ENCODE assay signal across 8 cellular contexts in genomic region chr21:38806942-38807284, GRCh38. TPM values are rescaled to one million over a fixed set of nuclear protein-coding genes. Genes with fewer than 3 reads are reported as not detected.
DNase-seq lines count a peak whose midpoint lies in the region; ATAC-seq and TF ChIP-seq lines count a peak whose summit lies in the region.

No MANE protein-coding gene starts in this region.

- CTCF ChIA-PET in AG04449 (lab: Yijun Ruan, JAX) = interaction anchor here (1.0 to 3.1 kb wide), 7 partner anchors 9 to 331 kb away, joined by 3 to 16 read pairs (median 5); no protein-coding TSS in a partner anchor
- CTCF ChIA-PET in activated CD8-positive, alpha-beta T cell treated with anti-CD3 and anti-CD28 coated beads, Interleukin-2, amount 10 ng/mL, durations not matched to agents 7 days and 5 days (lab: Charles Lee) = interaction anchor here (0.7 to 3.5 kb wide), 6 partner anchors 34 to 331 kb away, joined by 3 to 17 read pairs (median 4); no protein-coding TSS in a partner anchor

- H3K36me3 Mint-ChIP-seq in HFFc6 (ENCODE audit: low read depth) = peaks cover 33% of the 10 kb centered on the region
- H3K36me3 Mint-ChIP-seq in activated CD8-positive, alpha-beta T cell treated with anti-CD3 and anti-CD28 coated beads, Interleukin-2, amount 10 ng/mL, durations not matched to agents 7 days and 5 days (ENCODE audit: low read depth) = peaks cover 31% of the 10 kb centered on the region

- no peak for ATAC-seq in activated CD8-positive, alpha-beta T cell treated with anti-CD3 and anti-CD28 coated beads, Interleukin-2, amount 10 ng/mL, durations not matched to agents 7 days and 5 days
- no peak for ATAC-seq in stimulated activated naive CD8-positive, alpha-beta T cell treated with anti-CD3 and anti-CD28 coated beads, Interleukin-15, amount 100 ng/mL, for 72 hours
- ATAC-seq in HG02588 (IDR thresholded peaks at IDR 0.05; ENCODE audit: unreplicated experiment) = no peak

- POLR2A ChIA-PET in AG04449 (lab: Yijun Ruan, JAX) = interaction anchor here (1.0 to 1.2 kb wide), 2 partner anchors 51 to 82 kb away, joined by 3 to 4 read pairs; no protein-coding TSS in a partner anchor
- POLR2A ChIA-PET in activated CD8-positive, alpha-beta T cell treated with anti-CD3 and anti-CD28 coated beads, Interleukin-2, amount 10 ng/mL, durations not matched to agents 7 days and 5 days (lab: Charles Lee) = interaction anchor here (1.1 to 1.3 kb wide), 2 partner anchors 19 to 40 kb away, joined by 3 to 5 read pairs; no protein-coding TSS in a partner anchor

- DNase-seq in AG04449 (ENCODE audit: low read depth, low spot score) (no peak), HFFc6 (peak; percentile 37), NCI-H187 treated with DMSO at 0.1 percent for 48 hours (lab: John Stamatoyannopoulos, UW) (no peak), NCI-H2029 (lab: John Stamatoyannopoulos, UW) (no peak)
- DNase-seq in activated CD8-positive, alpha-beta T cell treated with anti-CD3 and anti-CD28 coated beads, Interleukin-2, amount 10 ng/mL, durations not matched to agents 7 days and 5 days = no peak
- no peak for DNase-seq in stimulated activated naive CD8-positive, alpha-beta T cell treated with anti-CD3 and anti-CD28 coated beads, Interleukin-15, amount 100 ng/mL, for 72 hours

- H3K4me1 Mint-ChIP-seq in HFFc6 (ENCODE audit: low read depth) = peaks cover 69% of the 10 kb centered on the region
- peaks cover 36% of the 10 kb centered on the region for H3K4me1 Mint-ChIP-seq in activated CD8-positive, alpha-beta T cell treated with anti-CD3 and anti-CD28 coated beads, Interleukin-2, amount 10 ng/mL, durations not matched to agents 7 days and 5 days (ENCODE audit: low read depth)
- peaks cover 46% of the 10 kb centered on the region for H3K4me1 Mint-ChIP-seq in stimulated activated naive CD8-positive, alpha-beta T cell treated with anti-CD3 and anti-CD28 coated beads, Interleukin-15, amount 100 ng/mL, for 72 hours

- H3K27ac Mint-ChIP-seq in HFFc6 = peak overlapping the region; percentile 84
- H3K27ac Mint-ChIP-seq in activated CD8-positive, alpha-beta T cell treated with anti-CD3 and anti-CD28 coated beads, Interleukin-2, amount 10 ng/mL, durations not matched to agents 7 days and 5 days = peak overlapping the region; percentile 51
- H3K27ac Mint-ChIP-seq in stimulated activated naive CD8-positive, alpha-beta T cell treated with anti-CD3 and anti-CD28 coated beads, Interleukin-15, amount 100 ng/mL, for 72 hours = peak overlapping the region; percentile 96 to 97

- H3K4me3 ChIP-seq in AG04449 (ENCODE audit: low read depth, low read length) (peak overlapping the region; percentile 80), iPS-11a (ENCODE audit: low read depth, low read length) (peak overlapping the region; percentile 73)

- TF ChIP-seq CTCF in AG04449 (IDR thresholded peaks at IDR 0.05; ENCODE audit: insufficient read depth, low read length, missing control alignments) (no peak), HFFc6 (IDR thresholded peaks at IDR 0.05) (no peak)

- peaks cover 2% of the 10 kb centered on the region; the same call in 1 of the 2 replicates for H3K27me3 Mint-ChIP-seq in HFFc6 (ENCODE audit: insufficient read depth)
- H3K27me3 Mint-ChIP-seq in activated CD8-positive, alpha-beta T cell treated with anti-CD3 and anti-CD28 coated beads, Interleukin-2, amount 10 ng/mL, durations not matched to agents 7 days and 5 days (ENCODE audit: low read depth) = no peaks in the 10 kb centered on the region
- no peaks in the 10 kb centered on the region for H3K27me3 Mint-ChIP-seq in stimulated activated naive CD8-positive, alpha-beta T cell treated with anti-CD3 and anti-CD28 coated beads, Interleukin-15, amount 100 ng/mL, for 72 hours

- no peaks in the 10 kb centered on the region for H3K9me3 Mint-ChIP-seq in HFFc6
- H3K9me3 Mint-ChIP-seq in activated CD8-positive, alpha-beta T cell treated with anti-CD3 and anti-CD28 coated beads, Interleukin-2, amount 10 ng/mL, durations not matched to agents 7 days and 5 days (ENCODE audit: insufficient read depth) = no peaks in the 10 kb centered on the region
- H3K9me3 Mint-ChIP-seq in stimulated activated naive CD8-positive, alpha-beta T cell treated with anti-CD3 and anti-CD28 coated beads, Interleukin-15, amount 100 ng/mL, for 72 hours = peaks cover 0 to 5% of the 10 kb centered on the region in 2 donors

- peak overlapping the region; percentile 92 for H3K4me3 Mint-ChIP-seq in HFFc6
- peak overlapping the region; percentile 76 for H3K4me3 Mint-ChIP-seq in activated CD8-positive, alpha-beta T cell treated with anti-CD3 and anti-CD28 coated beads, Interleukin-2, amount 10 ng/mL, durations not matched to agents 7 days and 5 days
- H3K4me3 Mint-ChIP-seq in stimulated activated naive CD8-positive, alpha-beta T cell treated with anti-CD3 and anti-CD28 coated beads, Interleukin-15, amount 100 ng/mL, for 72 hours = peak overlapping the region; percentile 97 to 98

RNA-seq across cellular contexts. Expression of gene ETS2, which starts 1.2 kb away (rescaled TPM):
- 10 to 100 TPM; 23.2 to 33.3 (median 29.0) TPM for total RNA-seq in HFFc6 (2021; fragmentation: NEBNext Ultra II Directional; extraction: Animal tissue kit (Norgen Biotek cat#: 25700))
- total RNA-seq in activated CD8-positive, alpha-beta T cell treated with anti-CD3 and anti-CD28 coated beads, Interleukin-2, amount 10 ng/mL, durations not matched to agents 7 days and 5 days = 10 to 100 TPM; 17.0 to 20.1 TPM
